Comparison of ENCODE assay signal across 24 cellular contexts in genomic region chr1:1591452-1591851, GRCh38. TPM values are rescaled to one million over a fixed set of nuclear protein-coding genes. Genes with fewer than 3 reads are reported as not detected.
A peak's percentile ranks its signal among the peaks of the same experiment; 100 is the strongest.
DNase-seq lines count a peak whose midpoint lies in the region; ATAC-seq lines count a peak whose summit lies in the region.
"Had no signal": no experiment of that assay in that cellular context is flagged by ENCODE, and none has a peak within 500 bp of the region (broad histone marks: within the 10 kb centered on the region; RNA-seq: fewer than 3 reads in every experiment).

No MANE protein-coding gene starts in this region.

- DNase-seq in EL = peak; percentile 31
- DNase-seq in M059J (ENCODE audit: low read depth) = peak; percentile 47
- peak; percentile 10 for DNase-seq in epidermal melanocyte (ENCODE audit: insufficient read length, low spot score)
- DNase-seq in immature natural killer cell = no peak
- DNase-seq: activated CD4-positive, CD25-positive, alpha-beta regulatory T cell; activated CD8-positive, alpha-beta memory T cell treated with anti-CD3 and anti-CD28 coated beads for 24 hours; activated naive CD4-positive, alpha-beta T cell treated with anti-CD3 and anti-CD28 coated beads for 36 hours; activated T-cell treated with anti-CD3 and anti-CD28 coated beads, Interleukin-2, amount 50 U/mL, for 4 hours; CD4-positive, alpha-beta memory T cell; central memory CD4-positive, alpha-beta T cell; DMS79; gastrocnemius medialis; H9; NCI-H1105 treated with DMSO at 0.1 percent for 48 hours; NCI-H2081 treated with DMSO at 0.1 percent for 48 hours; NCI-H446; nucleus accumbens; SK-N-SH; spleen; stimulated activated CD4-positive, alpha-beta T cell treated with anti-CD3 and anti-CD28 coated beads, Interleukin-4, amount 100 ng/mL, for 4 hours had no signal

- H3K4me1 Mint-ChIP-seq in immature natural killer cell = no peaks in the 10 kb centered on the region
- H3K4me1 Mint-ChIP-seq: CD4-positive, alpha-beta memory T cell had no signal

- H3K27ac Mint-ChIP-seq in immature natural killer cell = no peak overlapping the region
- H3K27ac Mint-ChIP-seq: activated naive CD4-positive, alpha-beta T cell treated with anti-CD3 and anti-CD28 coated beads for 36 hours; H9; type B pancreatic cell had no signal

- peaks cover 2 to 4% (median 2%) of the 10 kb centered on the region in 3 donors for H3K27me3 Mint-ChIP-seq in immature natural killer cell (ENCODE audit: low read depth in 3 of 3)

- no peaks in the 10 kb centered on the region for H3K9me3 Mint-ChIP-seq in immature natural killer cell
- H3K9me3 Mint-ChIP-seq: activated naive CD4-positive, alpha-beta T cell treated with anti-CD3 and anti-CD28 coated beads for 36 hours; activated T-cell treated with anti-CD3 and anti-CD28 coated beads, Interleukin-2, amount 50 U/mL, for 4 hours; H9; type B pancreatic cell had no signal

- no peaks in the 10 kb centered on the region for H3K36me3 Mint-ChIP-seq in immature natural killer cell
- H3K36me3 Mint-ChIP-seq: CD4-positive, alpha-beta memory T cell; type B pancreatic cell had no signal

- no peak overlapping the region for H3K4me3 Mint-ChIP-seq in immature natural killer cell
- H3K4me3 Mint-ChIP-seq: activated naive CD4-positive, alpha-beta T cell treated with anti-CD3 and anti-CD28 coated beads for 36 hours; activated T-cell treated with anti-CD3 and anti-CD28 coated beads, Interleukin-2, amount 50 U/mL, for 4 hours; CD4-positive, alpha-beta memory T cell; H9; type B pancreatic cell had no signal

- ATAC-seq in HG02798 (IDR thresholded peaks at IDR 0.05; ENCODE audit: poor library complexity, unreplicated experiment) (no peak), GM18520 (IDR thresholded peaks at IDR 0.05; ENCODE audit: unreplicated experiment) (no peak)
- ATAC-seq: activated T-cell treated with anti-CD3 and anti-CD28 coated beads, Interleukin-2, amount 50 U/mL, for 4 hours; gastrocnemius medialis; Panc1 had no signal

RNA-seq across cellular contexts. Expression of gene FNDC10, which starts 8.5 kb away (rescaled TPM):
- 1.1 and 6.1 TPM in 2 replicates for total RNA-seq in M059J (2014; rRNA removed; shearing (Covaris generic))
- polyA plus RNA-seq in immature natural killer cell = 1 to 10 TPM in 2 of 3 donors, under 1 TPM in 1; 0.64 to 1.4 (median 1.1) TPM

RNA-seq across cellular contexts. Expression of gene SSU72, which starts 16.8 kb away (rescaled TPM):
- total RNA-seq in M059J (2014; rRNA removed; shearing (Covaris generic)) = 69.3 and 96.9 TPM in 2 replicates
- polyA plus RNA-seq in immature natural killer cell = 100 to 1,000 TPM; 159 to 241 (median 160) TPM

RNA-seq across cellular contexts. Expression of gene MIB2, which starts 23.8 kb away (rescaled TPM):
- total RNA-seq in M059J (2014; rRNA removed; shearing (Covaris generic)) = 15.8 and 28.6 TPM in 2 replicates
- 10 to 100 TPM; 44.0 to 89.0 (median 86.7) TPM for polyA plus RNA-seq in immature natural killer cell

RNA-seq across cellular contexts. Expression of gene MMP23B, which starts 40.5 kb away (rescaled TPM):
- 0.27 TPM in 1 of 2 replicates, not detected in the other for total RNA-seq in M059J (2014; rRNA removed; shearing (Covaris generic))
- 10 to 100 TPM; 10.4 to 22.3 (median 12.6) TPM for polyA plus RNA-seq in immature natural killer cell

RNA-seq across cellular contexts. Expression of gene TMEM240, which starts 51.0 kb away (rescaled TPM):
- 0.15 TPM in 1 of 2 replicates, not detected in the other for total RNA-seq in M059J (2014; rRNA removed; shearing (Covaris generic))
- not detected for polyA plus RNA-seq in immature natural killer cell
- total RNA-seq: activated naive CD4-positive, alpha-beta T cell treated with anti-CD3 and anti-CD28 coated beads for 36 hours had no signal
- polyA plus RNA-seq: CD4-positive, alpha-beta memory T cell had no signal

Comparison
In these comparisons a context has a peak if more than half of its experiments do, and no peak if none do; other contexts are left out.
1. DNase-seq: peak in EL (single experiment), M059J (single experiment) and epidermal melanocyte (single experiment); none in immature natural killer cell (0 of 3).